In the genomic region with DNA sequence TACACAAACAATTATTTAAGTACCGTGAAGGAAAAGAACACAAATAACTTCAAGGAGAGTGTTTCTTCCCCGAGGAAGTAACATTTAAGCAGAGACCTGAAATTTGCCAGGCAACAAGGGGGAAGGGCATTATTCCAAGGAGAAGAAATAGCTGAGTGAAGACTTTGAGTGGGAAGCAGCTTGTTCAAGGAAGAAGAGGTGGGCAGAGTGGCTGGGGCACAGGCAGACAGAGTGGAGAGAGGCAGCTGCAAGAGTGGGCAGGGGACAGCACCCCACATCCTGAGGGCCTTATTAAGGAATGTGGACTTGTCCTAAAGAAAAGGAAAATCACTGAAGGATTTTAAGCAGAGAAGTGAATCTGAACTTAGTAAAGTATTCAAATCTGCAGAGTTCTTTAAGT, we compare ENCODE assay signal across 23 cellular contexts. TPM values are rescaled to one million over a fixed set of nuclear protein-coding genes. Genes with fewer than 3 reads are reported as not detected.
"Had no signal": no experiment of that assay in that cellular context is flagged by ENCODE, and none has a peak within 500 bp of the region (broad histone marks: within the 10 kb centered on the region; RNA-seq: fewer than 3 reads in every experiment).

No MANE protein-coding gene starts in this region.

- H3K4me3 ChIP-seq: colonic mucosa, esophagus squamous epithelium, gastrocnemius medialis, heart right ventricle, left lung, lower lobe of right lung had no signal

- H3K4me1 ChIP-seq: colonic mucosa, gastrocnemius medialis, left lung, lower lobe of right lung had no signal

- H3K36me3 ChIP-seq: colonic mucosa, esophagus squamous epithelium, gastrocnemius medialis, heart right ventricle, left lung, lower lobe of right lung had no signal

- H3K27ac ChIP-seq: colonic mucosa, epithelial cell of prostate, esophagus squamous epithelium, gastrocnemius medialis, heart right ventricle, left lung, lower lobe of right lung had no signal

- DNase-seq: colonic mucosa; cortex of kidney; effector CD8-positive, alpha-beta T cell; effector memory CD8-positive, alpha-beta T cell; endodermal cell; erythroblast; esophagus squamous epithelium; foreskin fibroblast; foreskin melanocyte; gastrocnemius medialis; glutamatergic neuron; heart right ventricle; hippocampal formation; left cardiac atrium; left lung; left ventricle myocardium superior; lower lobe of right lung; mesendoderm; midbrain; naive thymus-derived CD4-positive, alpha-beta T cell had no signal

- ATAC-seq: effector memory CD8-positive, alpha-beta T cell; esophagus mucosa; gastrocnemius medialis; heart right ventricle; left cardiac atrium; left lung; left ventricle myocardium superior; lower lobe of right lung; naive thymus-derived CD4-positive, alpha-beta T cell had no signal

- H3K9me3 ChIP-seq: colonic mucosa, esophagus squamous epithelium, gastrocnemius medialis, left lung, lower lobe of right lung had no signal

RNA-seq across cellular contexts. Expression of gene DCLK1, which starts 4.7 kb away (rescaled TPM):
- total RNA-seq: mononuclear cell; naive thymus-derived CD4-positive, alpha-beta T cell had no signal
- polyA plus RNA-seq: naive thymus-derived CD4-positive, alpha-beta T cell had no signal
